Comparison of ENCODE assay signal across 20 cellular contexts in genomic region chr13:49760555-49760954, GRCh38.
"Had no signal": no experiment of that assay in that cellular context is flagged by ENCODE, and none has a peak within 500 bp of the region (broad histone marks: within the 10 kb centered on the region; RNA-seq: fewer than 3 reads in every experiment).

No MANE protein-coding gene starts in this region.

- H3K27ac Mint-ChIP-seq: activated CD4-positive, alpha-beta T cell treated with anti-CD3 and anti-CD28 coated beads, Interleukin-2, amount 10 ng/mL, durations not matched to agents 7 days and 5 days; activated CD8-positive, alpha-beta memory T cell treated with anti-CD3 and anti-CD28 coated beads, Interleukin-2, amount 10 ng/mL, durations not matched to agents 7 days and 5 days; activated naive CD8-positive, alpha-beta T cell; activated T-cell treated with anti-CD3 and anti-CD28 coated beads, Interleukin-2, amount 50 U/mL, for 24 hours; nephron had no signal

- H3K27me3 Mint-ChIP-seq: activated CD4-positive, alpha-beta T cell treated with anti-CD3 and anti-CD28 coated beads, Interleukin-2, amount 10 ng/mL, durations not matched to agents 7 days and 5 days; activated CD8-positive, alpha-beta memory T cell treated with anti-CD3 and anti-CD28 coated beads, Interleukin-2, amount 10 ng/mL, durations not matched to agents 7 days and 5 days; activated naive CD8-positive, alpha-beta T cell; activated T-cell treated with anti-CD3 and anti-CD28 coated beads, Interleukin-2, amount 50 U/mL, for 24 hours; T-cell had no signal

- H3K9me3 Mint-ChIP-seq: activated T-cell treated with anti-CD3 and anti-CD28 coated beads, Interleukin-2, amount 50 U/mL, for 24 hours had no signal

- H3K9me3 ChIP-seq: gastrocnemius medialis, left ventricle myocardium inferior, psoas muscle, right lobe of liver, stomach, thoracic aorta, vagina had no signal

- H3K4me1 Mint-ChIP-seq: nephron had no signal

- FAIRE-seq: bronchial epithelial cell, colon, kidney had no signal

- H3K27me3 ChIP-seq: gastrocnemius medialis, right lobe of liver, stomach, vagina had no signal

- DNase-seq: activated CD4-positive, alpha-beta T cell treated with anti-CD3 and anti-CD28 coated beads, Interleukin-2, amount 10 ng/mL, durations not matched to agents 7 days and 5 days; activated CD8-positive, alpha-beta memory T cell treated with anti-CD3 and anti-CD28 coated beads, Interleukin-2, amount 10 ng/mL, durations not matched to agents 7 days and 5 days; activated effector memory CD4-positive, alpha-beta T cell treated with anti-CD3 and anti-CD28 coated beads, Interleukin-2, amount 50 U/mL, for 16 hours; activated T-cell treated with anti-CD3 and anti-CD28 coated beads, Interleukin-2, amount 50 U/mL, for 24 hours; aorta; gastrocnemius medialis; kidney; left ventricle myocardium inferior; mesendoderm; occipital lobe; psoas muscle; right lobe of liver; stomach; T-cell had no signal

- H3K27ac ChIP-seq: gastrocnemius medialis, left ventricle myocardium inferior, psoas muscle, right lobe of liver, stomach, thoracic aorta, vagina had no signal

- H3K36me3 ChIP-seq: gastrocnemius medialis, left ventricle myocardium inferior, right lobe of liver, thoracic aorta, vagina had no signal

- H3K4me1 ChIP-seq: right lobe of liver, stomach, vagina had no signal

- H3K4me3 ChIP-seq: gastrocnemius medialis, left ventricle myocardium inferior, psoas muscle, right lobe of liver, stomach, thoracic aorta, vagina had no signal

- ATAC-seq: activated CD8-positive, alpha-beta memory T cell treated with anti-CD3 and anti-CD28 coated beads, Interleukin-2, amount 10 ng/mL, durations not matched to agents 7 days and 5 days; gastrocnemius medialis; psoas muscle; right lobe of liver; T-cell had no signal

- H3K4me3 Mint-ChIP-seq: activated CD4-positive, alpha-beta T cell treated with anti-CD3 and anti-CD28 coated beads, Interleukin-2, amount 10 ng/mL, durations not matched to agents 7 days and 5 days; activated CD8-positive, alpha-beta memory T cell treated with anti-CD3 and anti-CD28 coated beads, Interleukin-2, amount 10 ng/mL, durations not matched to agents 7 days and 5 days; activated naive CD8-positive, alpha-beta T cell; activated T-cell treated with anti-CD3 and anti-CD28 coated beads, Interleukin-2, amount 50 U/mL, for 24 hours; nephron had no signal
